Comparison of ENCODE assay signal across 19 cellular contexts in the genomic region with DNA sequence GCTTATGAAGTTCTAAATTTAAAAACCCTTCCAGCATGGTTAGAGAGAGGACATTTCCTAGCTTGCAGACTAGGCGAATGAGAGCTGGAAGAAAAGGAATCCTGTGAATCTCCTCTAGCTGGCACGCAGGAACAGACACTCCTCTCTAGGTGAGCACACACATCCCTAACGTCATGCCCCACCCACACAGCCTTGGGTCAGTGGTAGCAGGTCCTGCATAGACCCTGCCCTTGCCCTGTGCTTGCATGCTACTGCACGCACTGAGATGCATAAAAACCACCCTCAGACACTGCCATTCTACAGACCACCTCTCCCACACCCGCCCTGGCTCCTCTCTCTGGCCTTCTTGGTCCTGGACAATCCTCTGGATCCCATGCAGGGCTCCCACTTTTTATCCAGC. TPM values are rescaled to one million over a fixed set of nuclear protein-coding genes. Genes with fewer than 3 reads are reported as not detected.
A peak's percentile ranks its signal among the peaks of the same experiment; 100 is the strongest.
DNase-seq lines count a peak whose midpoint lies in the region; ATAC-seq, FAIRE-seq and TF ChIP-seq lines count a peak whose summit lies in the region.
"Had no signal": no experiment of that assay in that cellular context is flagged by ENCODE, and none has a peak within 500 bp of the region (broad histone marks: within the 10 kb centered on the region; RNA-seq: fewer than 3 reads in every experiment).

No MANE protein-coding gene starts in this region.

- TF ChIP-seq EP300 in HepG2 (IDR thresholded peaks at IDR 0.05; ENCODE audit: low read depth in 2 of 2, low read length in 2 of 2), result no peak
- no peak for TF ChIP-seq EP300 in HepG2 (CRISPR knock-in tag; IDR thresholded peaks at IDR 0.05; ENCODE audit: borderline replicate concordance)
- no peak for TF ChIP-seq EP300 in suprapubic skin (IDR thresholded peaks at IDR 0.05)

- WGBS in right lobe of liver (ENCODE audit: insufficient coverage, low coverage, low lambda C conversion rate, missing lambda C conversion rate), result 36% methylated on average over 5 of the region's 5 CpGs
- 95% methylated on average over 5 of the region's 5 CpGs for WGBS in HepG2 (ENCODE audit: low lambda C conversion rate)
- 50% methylated on average over 5 of the region's 5 CpGs for WGBS in suprapubic skin

- POLR2A ChIA-PET in HepG2 (lab: Yijun Ruan, JAX), result no interaction called here

- H3K36me3 ChIP-seq in right lobe of liver (peaks cover 0 to 58% (median 14%) of the 10 kb centered on the region in 4 donors), HepG2 (replicated peaks in 1 of 2; ENCODE audit: control insufficient read depth in 1 of 2, insufficient read depth in 2 of 2, low read length in 2 of 2) (peaks cover 2 to 14% of the 10 kb centered on the region in 2 experiments; a peak in 2 of 5 replicates), suprapubic skin (no peaks in the 10 kb centered on the region)
- H3K36me3 ChIP-seq: BLaER1 treated with 17β-estradiol and CSF1 and Interleukin-3, amounts not matched to agents 10 nM and 100 nM had no signal

- peak in 3 of 4 donors; percentile 16 to 47 (median 40) for ATAC-seq in right lobe of liver
- no peak; the same call in 2 of the 3 replicates for ATAC-seq in HepG2
- peak; percentile 45 for ATAC-seq in left lobe of liver
- no peak for ATAC-seq in HG02678 (IDR thresholded peaks at IDR 0.05; ENCODE audit: unreplicated experiment)
- ATAC-seq: K562 had no signal

- TF ChIP-seq POLR2A in right lobe of liver (IDR thresholded peaks at IDR 0.05) (no peak), HepG2 (IDR thresholded peaks at IDR 0.05; ENCODE audit: insufficient read depth in 1 of 2, low read depth in 2 of 2, low read length in 2 of 2) (no peak), suprapubic skin (IDR thresholded peaks at IDR 0.05) (no peak)

- H3K79me2 ChIP-seq in HepG2 (ENCODE audit: insufficient read depth, low read length), result no peaks in the 10 kb centered on the region

- no peak for FAIRE-seq in HepG2 (lab: Jason Lieb, UNC)
- FAIRE-seq: D721Med, G401.6, GM12892, HTR-8/SVneo, K562 had no signal

- TF ChIP-seq CTCF in right lobe of liver (IDR thresholded peaks at IDR 0.05) (no peak), HepG2 (CRISPR knock-in tag; IDR thresholded peaks at IDR 0.05) (no peak), coronary artery (IDR thresholded peaks at IDR 0.05) (no peak), suprapubic skin (IDR thresholded peaks at IDR 0.05) (no peak)

- DNase-seq in right lobe of liver (peak in 1 of 3 donors; percentile 51), HepG2 (ENCODE audit: low spot score) (no peak), coronary artery (ENCODE audit: low spot score) (peak; percentile 22), left lobe of liver (ENCODE audit: low spot score) (peak; percentile 53), suprapubic skin (ENCODE audit: low spot score in 2 of 2) (peak; percentile 22 to 67), mesenteric fat pad (ENCODE audit: low spot score) (no peak), SKM-1 (lab: John Stamatoyannopoulos, UW; ENCODE audit: unreplicated experiment) (no peak)
- DNase-seq: 8988T; CD4-positive, alpha-beta T cell; DMS153; DMS79 treated with DMSO at 0.1 percent for 48 hours; EL had no signal

- H3K4me1 ChIP-seq in right lobe of liver (peaks cover 0 to 5% (median 0%) of the 10 kb centered on the region in 4 donors), HepG2 (ENCODE audit: insufficient read depth, low read length) (no peaks in the 10 kb centered on the region), suprapubic skin (no peaks in the 10 kb centered on the region)
- H3K4me1 ChIP-seq: BLaER1 treated with 17β-estradiol and CSF1 and Interleukin-3, amounts not matched to agents 10 nM and 100 nM had no signal

- H3K27ac ChIP-seq in right lobe of liver, result no peak overlapping the region
- no peak overlapping the region for H3K27ac ChIP-seq in HepG2 (ENCODE audit: extremely low read length, insufficient read depth, low read length)
- no peak overlapping the region for H3K27ac ChIP-seq in coronary artery
- H3K27ac ChIP-seq in suprapubic skin, result no peak overlapping the region
- H3K27ac ChIP-seq: BLaER1 treated with 17β-estradiol and CSF1 and Interleukin-3, amounts not matched to agents 10 nM and 100 nM had no signal

- no peak overlapping the region for H3K4me2 ChIP-seq in HepG2 (ENCODE audit: low read depth, low read length)
- H3K4me2 ChIP-seq: BLaER1 treated with 17β-estradiol and CSF1 and Interleukin-3, amounts not matched to agents 10 nM and 100 nM had no signal

- H3K9me3 ChIP-seq in right lobe of liver (no peaks in the 10 kb centered on the region), HepG2 (ENCODE audit: low read length) (no peaks in the 10 kb centered on the region), suprapubic skin (no peaks in the 10 kb centered on the region)
- H3K9me3 ChIP-seq: BLaER1 treated with 17β-estradiol and CSF1 and Interleukin-3, amounts not matched to agents 10 nM and 100 nM had no signal

- no peaks in the 10 kb centered on the region for H4K20me1 ChIP-seq in HepG2 (ENCODE audit: insufficient read depth, low read length)
- H4K20me1 ChIP-seq: BLaER1 treated with 17β-estradiol and CSF1 and Interleukin-3, amounts not matched to agents 10 nM and 100 nM had no signal

- H3K9ac ChIP-seq in HepG2 (ENCODE audit: insufficient read depth, low read depth, low read length), result no peak overlapping the region
- H3K9ac ChIP-seq: BLaER1 treated with 17β-estradiol and CSF1 and Interleukin-3, amounts not matched to agents 10 nM and 100 nM had no signal

- no peak for TF ChIP-seq RAD21 in HepG2 (CRISPR knock-in tag; IDR thresholded peaks at IDR 0.05)

- no peaks in the 10 kb centered on the region for H3K27me3 ChIP-seq in right lobe of liver
- no peaks in the 10 kb centered on the region for H3K27me3 ChIP-seq in HepG2 (ENCODE audit: control insufficient read depth in 1 of 2, insufficient read depth in 2 of 2, low read length in 2 of 2)
- H3K27me3 ChIP-seq in suprapubic skin, result no peaks in the 10 kb centered on the region
- H3K27me3 ChIP-seq: BLaER1 treated with 17β-estradiol and CSF1 and Interleukin-3, amounts not matched to agents 10 nM and 100 nM had no signal

- in situ Hi-C loops in HepG2 (cut with HindIII; ENCODE audit: extremely low pct_ligation_motif_present, low pct_unique_long_range_greater_than_20kb), result no loop called here

- CTCF ChIA-PET in HepG2 (lab: Yijun Ruan, JAX; ENCODE audit: low intra/inter-chr PET ratio, low total read pairs), result no interaction called here

- H2AFZ ChIP-seq in HepG2 (ENCODE audit: low read length), result no peak overlapping the region

- H3K4me3 ChIP-seq in right lobe of liver (no peak overlapping the region), HepG2 (replicated peaks in 1 of 3; ENCODE audit: insufficient read depth in 1 of 3, low read depth in 2 of 3, low read length in 3 of 3) (no peak overlapping the region), coronary artery (no peak overlapping the region), suprapubic skin (no peak overlapping the region)
- H3K4me3 ChIP-seq: BLaER1 treated with 17β-estradiol and CSF1 and Interleukin-3, amounts not matched to agents 10 nM and 100 nM; K562 had no signal

- intact Hi-C loops in right lobe of liver (cut with DNase I) (no loop called here), HepG2 (cut with micrococcal nuclease; ENCODE audit: unreplicated experiment) (no loop called here)

- BruUV-seq in HepG2 (replicated peaks; lab: Mats Ljungman, UMichigan), result no TSS peak

TF ChIP-seq in HepG2, 621 proteins besides CTCF, POLR2A, EP300 and RAD21 (continues in another document):
- no peak for TF ChIP-seq NONO (IDR thresholded peaks at IDR 0.05)
- no peak for TF ChIP-seq NONO (CRISPR knock-in tag; conservative IDR thresholded peaks at IDR 0.05)
- TF ChIP-seq ZNF614 (CRISPR knock-in tag; IDR thresholded peaks at IDR 0.05; ENCODE audit: borderline replicate concordance), result no peak
- no peak for TF ChIP-seq ZFP62 (CRISPR knock-in tag; IDR thresholded peaks at IDR 0.05)

RNA-seq across cellular contexts. Expression of gene CES1, which starts 23.5 kb away (rescaled TPM):
- total RNA-seq in right lobe of liver (1,000 to 10,000 TPM in 5 of 6 experiments, 100 to 1,000 TPM in 1; 847 to 4,059 (median 1,770) TPM), HepG2 (2016; rRNA removed; fragmentation: Illumina TruSeq; extraction: Trizol) (82.8 and 198 TPM in 2 replicates), left lobe of liver (2,727 TPM), suprapubic skin (1 to 10 TPM; 3.0 to 6.0 (median 3.5) TPM), mesenteric fat pad (401 TPM)
- total RNA-seq in HepG2 (2016; cell fraction: cytosol; rRNA removed; fragmentation: Illumina TruSeq; extraction: Trizol; ENCODE audit: low read depth), result 21.6 and 25.6 TPM in 2 replicates
- 82.8 and 198 TPM in 2 replicates for total RNA-seq in HepG2 (2016; cell fraction: insoluble cytoplasmic fraction; rRNA removed; fragmentation: Illumina TruSeq; extraction: Trizol)
- 30.5 and 36.0 TPM in 2 replicates for total RNA-seq in HepG2 (2016; cell fraction: membrane; rRNA removed; fragmentation: Illumina TruSeq; extraction: Trizol)
- total RNA-seq in HepG2 (2016; cell fraction: nucleus; rRNA removed; fragmentation: Illumina TruSeq; extraction: Trizol), result 161 and 194 TPM in 2 replicates
- polyA plus RNA-seq in HepG2 (2011; rRNA removed), result 136 and 243 TPM in 2 replicates
- polyA plus RNA-seq in HepG2 (2011; cell fraction: cytosol; rRNA removed), result 113 and 203 TPM in 2 replicates
- 105 and 175 TPM in 2 replicates for polyA plus RNA-seq in HepG2 (2011; cell fraction: nucleus; rRNA removed)
- 295 and 362 TPM in 2 replicates for polyA plus RNA-seq in HepG2 (2012)
- polyA plus RNA-seq in HepG2 (2016; cell fraction: cytosol; fragmentation: Illumina TruSeq; extraction: Trizol; ENCODE audit: low read depth), result 37.4 and 40.2 TPM in 2 replicates
- 108 and 118 TPM in 2 replicates for polyA plus RNA-seq in HepG2 (2016; cell fraction: insoluble cytoplasmic fraction; fragmentation: Illumina TruSeq; extraction: Trizol; ENCODE audit: low read depth)
- polyA plus RNA-seq in HepG2 (2016; cell fraction: membrane; fragmentation: Illumina TruSeq; extraction: Trizol; ENCODE audit: low read depth), result 40.5 and 44.8 TPM in 2 replicates
- polyA plus RNA-seq in HepG2 (2016; cell fraction: nucleus; fragmentation: Illumina TruSeq; extraction: Trizol; ENCODE audit: insufficient read depth, low read depth), result 349 and 393 TPM in 2 replicates
- 16.1 and 76.9 TPM in 2 replicates for polyA minus RNA-seq in HepG2 (2011; rRNA and poly(A)+ RNA removed; ENCODE audit: low replicate concordance)
- 35.3 and 69.1 TPM in 2 replicates for polyA minus RNA-seq in HepG2 (2011; cell fraction: cytosol; rRNA and poly(A)+ RNA removed)
- 31.8 and 60.5 TPM in 2 replicates for polyA minus RNA-seq in HepG2 (2011; cell fraction: nucleus; rRNA and poly(A)+ RNA removed)

Comparison
In these comparisons a context has a peak if more than half of its experiments do, and no peak if none do; other contexts are left out.
1. ATAC-seq: peak in right lobe of liver (3 of 4) and left lobe of liver (single experiment); none in HepG2 (single experiment) and HG02678 (single experiment).
2. DNase-seq: peak in coronary artery (single experiment), left lobe of liver (single experiment) and suprapubic skin (2 of 2); none in HepG2 (single experiment), mesenteric fat pad (single experiment) and SKM-1 (single experiment).